8 cellular contexts compared by ENCODE assay signal in genomic region chr9:5832543-5833529, GRCh38. TPM values are rescaled to one million over a fixed set of nuclear protein-coding genes. Genes with fewer than 3 reads are reported as not detected.
A peak's percentile ranks its signal among the peaks of the same experiment; 100 is the strongest.
DNase-seq lines count a peak whose midpoint lies in the region; ATAC-seq and TF ChIP-seq lines count a peak whose summit lies in the region.

Gene ERMP1, minus strand, starts transcription at chr9:5833117. Its CDS starts 90 bp downstream, at chr9:5833027.

- peak; percentile 84 for TF ChIP-seq CTCF in endothelial cell (IDR thresholded peaks at IDR 0.05; ENCODE audit: unreplicated experiment)

- H3K27me3 Mint-ChIP-seq in endothelial cell (ENCODE audit: unreplicated experiment), result peaks cover 6% of the 10 kb centered on the region

- H3K9me3 Mint-ChIP-seq in endothelial cell (ENCODE audit: unreplicated experiment), result no peaks in the 10 kb centered on the region

- DNase-seq in D341Med (ENCODE audit: low spot score), result peak; percentile 92
- DNase-seq in HUDEP-2 (lab: John Stamatoyannopoulos, UW; ENCODE audit: unreplicated experiment in 76 of 76), result peak in 73 of 76 experiments; percentile 18 to 85 (median 70)
- peak; percentile 42 for DNase-seq in NOMO-1 treated with DMSO at 0.1 percent for 48 hours (lab: John Stamatoyannopoulos, UW; ENCODE audit: unreplicated experiment)
- DNase-seq in activated CD8-positive, alpha-beta memory T cell treated with anti-CD3 and anti-CD28 coated beads, Interleukin-2, amount 50 U/mL, for 1 hour (ENCODE audit: extremely low read depth), result peak; percentile 59
- DNase-seq in endothelial cell (ENCODE audit: low spot score), result peak; percentile 93
- peak; percentile 93 for DNase-seq in midbrain (lab: John Stamatoyannopoulos, UW)
- peak; percentile 78 to 82 for DNase-seq in stimulated activated CD8-positive, alpha-beta memory T cell treated with anti-CD3 and anti-CD28 coated beads, Interleukin-2, amount 100 ng/mL, for 1 hour (ENCODE audit: low read depth in 2 of 2)

- H3K27ac Mint-ChIP-seq in endothelial cell (ENCODE audit: unreplicated experiment), result peak within 1 kb of the TSS; percentile 48

- H3K36me3 Mint-ChIP-seq in endothelial cell (ENCODE audit: low read depth, unreplicated experiment), result no peaks in the 10 kb centered on the region

- peaks cover 22% of the 10 kb centered on the region for H3K4me1 Mint-ChIP-seq in endothelial cell (ENCODE audit: unreplicated experiment)

- H3K4me3 Mint-ChIP-seq in endothelial cell (ENCODE audit: unreplicated experiment), result peak within 1 kb of the TSS; percentile 93

- peak; percentile 80 for ATAC-seq in GM21390 (IDR thresholded peaks at IDR 0.05; ENCODE audit: unreplicated experiment)

RNA-seq across cellular contexts. Expression of gene ERMP1, which starts in this region (rescaled TPM):
- total RNA-seq in endothelial cell (ENCODE audit: unreplicated experiment), result 13.4 TPM

Comparison
In these comparisons a context has a peak if more than half of its experiments do, and no peak if none do; other contexts are left out.
1. Peak in every context shown above with its lines: DNase-seq and ATAC-seq.
2. DNase-seq: peak in every context shown above with its lines; median percentile 93 in endothelial cell; 93 in midbrain; 92 in D341Med; 80 in stimulated activated CD8-positive, alpha-beta memory T cell treated with anti-CD3 and anti-CD28 coated beads, Interleukin-2, amount 100 ng/mL, for 1 hour; 70 in HUDEP-2; 59 in activated CD8-positive, alpha-beta memory T cell treated with anti-CD3 and anti-CD28 coated beads, Interleukin-2, amount 50 U/mL, for 1 hour; 42 in NOMO-1 treated with DMSO at 0.1 percent for 48 hours.